8 cellular contexts compared by ENCODE assay signal in the genomic region with DNA sequence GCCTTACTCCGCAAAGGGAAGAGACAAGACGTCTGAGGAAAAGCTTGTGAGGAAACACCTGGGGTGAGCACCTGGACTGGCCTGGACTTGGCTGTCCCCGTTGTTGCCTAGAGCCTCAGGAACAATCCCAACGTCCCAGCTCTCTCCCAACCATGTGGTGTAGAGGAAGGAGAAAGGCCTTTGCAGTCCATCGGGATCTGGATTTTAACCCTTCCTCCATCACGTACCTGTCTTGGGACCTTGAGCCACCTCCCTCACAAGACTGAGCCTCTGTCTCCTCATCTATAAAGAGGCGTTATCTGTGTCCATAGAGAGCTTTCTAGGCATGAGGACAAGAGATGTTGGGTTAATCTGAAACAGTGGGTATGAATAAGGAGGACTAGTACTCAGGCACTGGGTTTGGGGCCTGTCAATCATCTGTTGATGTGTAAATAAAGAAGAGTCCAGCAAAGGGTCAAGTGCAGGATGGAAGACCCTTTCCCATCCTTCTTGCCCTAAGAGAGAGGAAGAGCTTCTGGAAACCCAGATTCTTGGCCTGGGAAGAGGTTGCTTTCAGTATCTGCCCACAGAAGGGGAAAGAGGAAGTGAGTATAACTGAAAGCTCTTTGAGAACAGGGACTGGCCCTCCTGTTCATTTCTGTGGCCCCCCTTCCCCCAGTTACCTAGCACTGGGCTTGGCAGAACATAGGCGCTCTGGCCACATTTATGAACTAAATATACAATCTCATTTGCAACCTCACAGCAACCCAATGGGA.
DNase-seq lines count a peak whose midpoint lies in the region; ATAC-seq and TF ChIP-seq lines count a peak whose summit lies in the region.

No MANE protein-coding gene starts in this region.

- H3K36me3 ChIP-seq in body of pancreas (replicated peaks in 1 of 2; ENCODE audit: insufficient read depth in 1 of 2, low read depth in 2 of 2): no peaks in the 10 kb centered on the region

- WGBS in body of pancreas, 2 donors: 49 to 81% methylated on average over 5 of the region's 8 CpGs

- H3K27ac Mint-ChIP-seq in naive B cell: no peak overlapping the region

- ATAC-seq in GM18873 (IDR thresholded peaks at IDR 0.05; ENCODE audit: low FRiP score, unreplicated experiment) (peak; percentile 84), HG02623 (IDR thresholded peaks at IDR 0.05; ENCODE audit: unreplicated experiment) (peak; percentile 90), naive B cell (ENCODE audit: low read depth in 2 of 2) (peak; percentile 51 to 68), body of pancreas (no peak)

- peaks cover 0 to 10% (median 6%) of the 10 kb centered on the region in 3 donors for H3K4me1 Mint-ChIP-seq in naive B cell

- H3K27me3 ChIP-seq in body of pancreas: no peaks in the 10 kb centered on the region

- H3K27me3 Mint-ChIP-seq in naive B cell: no peaks in the 10 kb centered on the region

- TF ChIP-seq CTCF in body of pancreas (IDR thresholded peaks at IDR 0.05): no peak

- H3K36me3 Mint-ChIP-seq in naive B cell: no peaks in the 10 kb centered on the region

- TF ChIP-seq POLR2A in body of pancreas (IDR thresholded peaks at IDR 0.05): no peak

- intact Hi-C loops in body of pancreas (cut with DNase I): no loop called here

- H3K9me3 Mint-ChIP-seq in naive B cell: peaks cover 0 to 4% (median 0%) of the 10 kb centered on the region in 7 donors

- peak overlapping the region in 2 of 4 donors; percentile 44 to 59 for H3K27ac ChIP-seq in body of pancreas

- H3K9me3 ChIP-seq in body of pancreas: no peaks in the 10 kb centered on the region

- no peak overlapping the region for H3K4me3 ChIP-seq in body of pancreas

- H3K4me3 Mint-ChIP-seq in naive B cell: peak overlapping the region in 1 of 8 donors; percentile 6

- peak; percentile 64 for DNase-seq in MV-4-11 (lab: John Stamatoyannopoulos, UW)
- DNase-seq in naive B cell: peak; percentile 7
- DNase-seq in cortex of kidney (lab: John Stamatoyannopoulos, UW): no peak
- no peak for DNase-seq in cerebellum (ENCODE audit: low spot score)
- DNase-seq in body of pancreas: no peak
- DNase-seq in COR-L47 (lab: John Stamatoyannopoulos, UW): no peak

- no peaks in the 10 kb centered on the region for H3K4me1 ChIP-seq in body of pancreas

Comparison
In these comparisons a context has a peak if more than half of its experiments do, and no peak if none do; other contexts are left out.
1. DNase-seq: peak in MV-4-11 (single experiment) and naive B cell (single experiment); none in cortex of kidney (single experiment), cerebellum (single experiment), body of pancreas (0 of 4) and COR-L47 (single experiment).